In genomic region chr21:14737278-14737677, GRCh38 we compare ENCODE assay signal across 20 cellular contexts.
DNase-seq lines count a peak whose midpoint lies in the region; ATAC-seq, FAIRE-seq and TF ChIP-seq lines count a peak whose summit lies in the region.
"Had no signal": no experiment of that assay in that cellular context is flagged by ENCODE, and none has a peak within 500 bp of the region (broad histone marks: within the 10 kb centered on the region; RNA-seq: fewer than 3 reads in every experiment).

No MANE protein-coding gene starts in this region.

- FAIRE-seq in HepG2 (lab: Jason Lieb, UNC), result no peak
- FAIRE-seq: astrocyte, frontal cortex, urothelium cell line had no signal

- intact Hi-C loops in activated T-helper 1 cell treated with anti-CD3 and anti-CD28 coated beads, Interleukin-12 subunit alpha, Interleukin-12 subunit beta, Interleukin-2, Interleukin-4 antibody, amounts not matched to agents 30 ng/mL and 10 ng/mL and 1 ng/mL, durations not matched to agents 14 hours and 24 hours and 36 hours (cut with micrococcal nuclease), result loop anchor here (2.0 to 5.0 kb wide), 6 partner anchors 14 to 284 kb away; no protein-coding TSS in a partner anchor
- intact Hi-C loops in HepG2 (cut with micrococcal nuclease; ENCODE audit: unreplicated experiment), result loop anchor here (2.0 kb wide), 1 partner anchor 334 kb away; no protein-coding TSS in a partner anchor

- no peak overlapping the region for H2BK5ac ChIP-seq in mesendoderm (ENCODE audit: low read length)

- H3K4me1 ChIP-seq in Loucy (ENCODE audit: insufficient read depth, low read length, poor library complexity, severe bottlenecking), result peaks cover 19% of the 10 kb centered on the region
- no peaks in the 10 kb centered on the region for H3K4me1 ChIP-seq in HepG2 (ENCODE audit: insufficient read depth, low read length)
- H3K4me1 ChIP-seq in mesendoderm (ENCODE audit: control insufficient read depth, low read depth, low read length), result no peaks in the 10 kb centered on the region
- H3K4me1 ChIP-seq: HAP-1 had no signal

- POLR2A ChIA-PET in HepG2 (lab: Yijun Ruan, JAX), result no interaction called here

- no peak overlapping the region for H3K56ac ChIP-seq in mesendoderm (ENCODE audit: low read length)

- TF ChIP-seq EP300 in HepG2 (IDR thresholded peaks at IDR 0.05; ENCODE audit: low read depth in 2 of 2, low read length in 2 of 2) (no peak), HepG2 (CRISPR knock-in tag; IDR thresholded peaks at IDR 0.05; ENCODE audit: borderline replicate concordance) (no peak)

- TF ChIP-seq CTCF in Loucy (conservative IDR thresholded peaks at IDR 0.05; ENCODE audit: low read length) (no peak), HepG2 (CRISPR knock-in tag; IDR thresholded peaks at IDR 0.05) (no peak)

- H3K27me3 Mint-ChIP-seq in activated naive CD4-positive, alpha-beta T cell treated with anti-CD3 and anti-CD28 coated beads, Interleukin-2, amount 10 ng/mL, durations not matched to agents 7 days and 5 days, result no peaks in the 10 kb centered on the region
- H3K27me3 Mint-ChIP-seq in activated T-helper 1 cell treated with anti-CD3 and anti-CD28 coated beads, Interleukin-12 subunit alpha, Interleukin-12 subunit beta, Interleukin-2, Interleukin-4 antibody, amounts not matched to agents 30 ng/mL and 10 ng/mL and 1 ng/mL, durations not matched to agents 14 hours and 24 hours and 36 hours (ENCODE audit: insufficient read depth), result no peaks in the 10 kb centered on the region

- no peak overlapping the region for H3K18ac ChIP-seq in mesendoderm (ENCODE audit: low read length)

- H3K27ac ChIP-seq in HepG2 (ENCODE audit: extremely low read length, insufficient read depth, low read length) (no peak overlapping the region), mesendoderm (ENCODE audit: low read depth, low read length) (no peak overlapping the region)
- H3K27ac ChIP-seq: BLaER1 treated with 17β-estradiol and CSF1 and Interleukin-3, amounts not matched to agents 10 nM and 100 nM; left lung; ovary had no signal

- H3K9me3 Mint-ChIP-seq in activated naive CD4-positive, alpha-beta T cell treated with anti-CD3 and anti-CD28 coated beads, Interleukin-2, amount 10 ng/mL, durations not matched to agents 7 days and 5 days, result peaks cover 15% of the 10 kb centered on the region
- H3K9me3 Mint-ChIP-seq in activated T-helper 1 cell treated with anti-CD3 and anti-CD28 coated beads, Interleukin-12 subunit alpha, Interleukin-12 subunit beta, Interleukin-2, Interleukin-4 antibody, amounts not matched to agents 30 ng/mL and 10 ng/mL and 1 ng/mL, durations not matched to agents 14 hours and 24 hours and 36 hours, result peaks cover 7% of the 10 kb centered on the region
- H3K9me3 Mint-ChIP-seq: mesothelial cell of epicardium; naive thymus-derived CD8-positive, alpha-beta T cell had no signal

- H3K4me1 Mint-ChIP-seq in activated naive CD4-positive, alpha-beta T cell treated with anti-CD3 and anti-CD28 coated beads, Interleukin-2, amount 10 ng/mL, durations not matched to agents 7 days and 5 days, result peaks cover 42% of the 10 kb centered on the region
- H3K4me1 Mint-ChIP-seq in activated T-helper 1 cell treated with anti-CD3 and anti-CD28 coated beads, Interleukin-12 subunit alpha, Interleukin-12 subunit beta, Interleukin-2, Interleukin-4 antibody, amounts not matched to agents 30 ng/mL and 10 ng/mL and 1 ng/mL, durations not matched to agents 14 hours and 24 hours and 36 hours (ENCODE audit: low read depth), result peaks cover 40% of the 10 kb centered on the region

- H3K36me3 Mint-ChIP-seq in activated naive CD4-positive, alpha-beta T cell treated with anti-CD3 and anti-CD28 coated beads, Interleukin-2, amount 10 ng/mL, durations not matched to agents 7 days and 5 days, result peaks cover 16% of the 10 kb centered on the region
- peaks cover 9% of the 10 kb centered on the region for H3K36me3 Mint-ChIP-seq in activated T-helper 1 cell treated with anti-CD3 and anti-CD28 coated beads, Interleukin-12 subunit alpha, Interleukin-12 subunit beta, Interleukin-2, Interleukin-4 antibody, amounts not matched to agents 30 ng/mL and 10 ng/mL and 1 ng/mL, durations not matched to agents 14 hours and 24 hours and 36 hours (ENCODE audit: low read depth)
- H3K36me3 Mint-ChIP-seq: mesothelial cell of epicardium; naive thymus-derived CD8-positive, alpha-beta T cell had no signal

- H3K4me3 ChIP-seq in Loucy (ENCODE audit: low read length, poor library complexity, severe bottlenecking) (no peak overlapping the region), HepG2 (replicated peaks in 1 of 3; ENCODE audit: insufficient read depth in 1 of 3, low read depth in 2 of 3, low read length in 3 of 3) (no peak overlapping the region), mesendoderm (ENCODE audit: low read length) (no peak overlapping the region)
- H3K4me3 ChIP-seq: BLaER1 treated with 17β-estradiol and CSF1 and Interleukin-3, amounts not matched to agents 10 nM and 100 nM; HAP-1; left lung; ovary had no signal

- no peak overlapping the region for H2BK120ac ChIP-seq in mesendoderm (ENCODE audit: low read depth, low read length)

- no peak for DNase-seq in activated naive CD4-positive, alpha-beta T cell treated with anti-CD3 and anti-CD28 coated beads, Interleukin-2, amount 10 ng/mL, durations not matched to agents 7 days and 5 days
- no peak for DNase-seq in activated naive CD4-positive, alpha-beta T cell treated with anti-CD3 and anti-CD28 coated beads, Interleukin-2, amount 50 U/mL, for 16 hours
- DNase-seq in activated T-helper 1 cell treated with anti-CD3 and anti-CD28 coated beads, Interleukin-12 subunit alpha, Interleukin-12 subunit beta, Interleukin-2, Interleukin-4 antibody, amounts not matched to agents 30 ng/mL and 10 ng/mL and 1 ng/mL, durations not matched to agents 14 hours and 24 hours and 36 hours (ENCODE audit: low spot score), result no peak
- DNase-seq in renal cortical epithelial cell (ENCODE audit: low read depth) (peak; percentile 10), HepG2 (ENCODE audit: low spot score) (no peak), mesendoderm (no peak)
- DNase-seq: left lung, NCI-H146, NCI-H510A treated with DMSO at 0.1 percent for 48 hours, ovary, right cardiac atrium had no signal

- H3K79me1 ChIP-seq in mesendoderm (ENCODE audit: low read length), result no peaks in the 10 kb centered on the region

- no peaks in the 10 kb centered on the region for H3K27me3 ChIP-seq in Loucy (ENCODE audit: insufficient read depth, low read length, poor library complexity, severe bottlenecking)
- no peaks in the 10 kb centered on the region for H3K27me3 ChIP-seq in HepG2 (ENCODE audit: control insufficient read depth in 1 of 2, insufficient read depth in 2 of 2, low read length in 2 of 2)
- no peaks in the 10 kb centered on the region for H3K27me3 ChIP-seq in mesendoderm (ENCODE audit: insufficient read depth, low read length, poor library complexity)
- H3K27me3 ChIP-seq: BLaER1 treated with 17β-estradiol and CSF1 and Interleukin-3, amounts not matched to agents 10 nM and 100 nM; left lung; ovary had no signal

- H4K20me1 ChIP-seq in Loucy (ENCODE audit: insufficient read depth, low read length, poor library complexity, severe bottlenecking), result no peaks in the 10 kb centered on the region
- no peaks in the 10 kb centered on the region for H4K20me1 ChIP-seq in HepG2 (ENCODE audit: insufficient read depth, low read length)
- H4K20me1 ChIP-seq: BLaER1 treated with 17β-estradiol and CSF1 and Interleukin-3, amounts not matched to agents 10 nM and 100 nM had no signal

- no peak overlapping the region for H3K9ac ChIP-seq in Loucy (ENCODE audit: low read depth, low read length, poor library complexity, severe bottlenecking)
- no peak overlapping the region for H3K9ac ChIP-seq in HepG2 (ENCODE audit: insufficient read depth, low read depth, low read length)
- H3K9ac ChIP-seq in mesendoderm (ENCODE audit: low read length), result no peak overlapping the region
- H3K9ac ChIP-seq: BLaER1 treated with 17β-estradiol and CSF1 and Interleukin-3, amounts not matched to agents 10 nM and 100 nM had no signal

- no peak for TF ChIP-seq RAD21 in HepG2 (CRISPR knock-in tag; IDR thresholded peaks at IDR 0.05)

- CTCF ChIA-PET in activated naive CD4-positive, alpha-beta T cell treated with anti-CD3 and anti-CD28 coated beads, Interleukin-2, amount 10 ng/mL, durations not matched to agents 7 days and 5 days (lab: Charles Lee), result interaction anchor here (0.9 to 2.3 kb wide), 19 partner anchors 11 to 334 kb away, joined by 3 to 16 read pairs (median 5); no protein-coding TSS in a partner anchor
- CTCF ChIA-PET in HepG2 (lab: Yijun Ruan, JAX; ENCODE audit: low intra/inter-chr PET ratio, low total read pairs), result interaction anchor here (1.4 kb wide), 1 partner anchor 333 kb away, joined by 6 read pairs; no protein-coding TSS in a partner anchor

- H3K4me3 Mint-ChIP-seq in activated naive CD4-positive, alpha-beta T cell treated with anti-CD3 and anti-CD28 coated beads, Interleukin-2, amount 10 ng/mL, durations not matched to agents 7 days and 5 days, result no peak overlapping the region
- H3K4me3 Mint-ChIP-seq in activated T-helper 1 cell treated with anti-CD3 and anti-CD28 coated beads, Interleukin-12 subunit alpha, Interleukin-12 subunit beta, Interleukin-2, Interleukin-4 antibody, amounts not matched to agents 30 ng/mL and 10 ng/mL and 1 ng/mL, durations not matched to agents 14 hours and 24 hours and 36 hours, result no peak overlapping the region
- H3K4me3 Mint-ChIP-seq: mesothelial cell of epicardium; naive thymus-derived CD8-positive, alpha-beta T cell had no signal

- no peaks in the 10 kb centered on the region for H3F3A ChIP-seq in Loucy (ENCODE audit: low read depth)

- no peak overlapping the region for H4K5ac ChIP-seq in mesendoderm (ENCODE audit: low read length)

- no peak overlapping the region for H3K23ac ChIP-seq in mesendoderm (ENCODE audit: low read length)

- no peaks in the 10 kb centered on the region for H3K9me3 ChIP-seq in Loucy (ENCODE audit: insufficient read depth, low read depth, low read length)
- H3K9me3 ChIP-seq in HepG2 (ENCODE audit: low read length), result no peaks in the 10 kb centered on the region
- H3K9me3 ChIP-seq: BLaER1 treated with 17β-estradiol and CSF1 and Interleukin-3, amounts not matched to agents 10 nM and 100 nM; HAP-1; left lung; ovary had no signal

- H2AFZ ChIP-seq in Loucy (ENCODE audit: low read length), result no peak overlapping the region; the same call in 1 of the 2 replicates
- H2AFZ ChIP-seq in HepG2 (ENCODE audit: low read length), result no peak overlapping the region

- no peak overlapping the region for H2BK15ac ChIP-seq in mesendoderm (replicated peaks; ENCODE audit: low read depth)

- TF ChIP-seq POLR2A in HepG2 (IDR thresholded peaks at IDR 0.05; ENCODE audit: insufficient read depth in 1 of 2, low read depth in 2 of 2, low read length in 2 of 2), result no peak

- no peak overlapping the region for H4K8ac ChIP-seq in mesendoderm (ENCODE audit: low read depth, low read length)

- no peaks in the 10 kb centered on the region for H3K9me2 ChIP-seq in Loucy (replicated peaks; ENCODE audit: low read depth, low read length)

- no TSS peak for BruUV-seq in HepG2 (replicated peaks; lab: Mats Ljungman, UMichigan)

- WGBS in HepG2 (ENCODE audit: low lambda C conversion rate), result 2% methylated on average over 2 of the region's 2 CpGs
- no CpG with 5 or more reads among the region's 2 CpGs for WGBS in mesendoderm (ENCODE audit: extremely low coverage, insufficient coverage, low lambda C conversion rate)

- in situ Hi-C loops in HepG2 (cut with HindIII; ENCODE audit: extremely low pct_ligation_motif_present, low pct_unique_long_range_greater_than_20kb), result no loop called here

- H2AK5ac ChIP-seq in mesendoderm (ENCODE audit: low read length), result no peak overlapping the region

- ATAC-seq in HepG2, result no peak
- ATAC-seq in HG02885 (IDR thresholded peaks at IDR 0.05; ENCODE audit: poor library complexity, unreplicated experiment), result no peak
- ATAC-seq: right cardiac atrium had no signal

- H3K36me3 ChIP-seq in Loucy (ENCODE audit: insufficient read depth, low read length) (no peaks in the 10 kb centered on the region), HepG2 (replicated peaks in 1 of 2; ENCODE audit: control insufficient read depth in 1 of 2, insufficient read depth in 2 of 2, low read length in 2 of 2) (no peaks in the 10 kb centered on the region), mesendoderm (ENCODE audit: control insufficient read depth, insufficient read depth, low read length) (no peaks in the 10 kb centered on the region)
- H3K36me3 ChIP-seq: BLaER1 treated with 17β-estradiol and CSF1 and Interleukin-3, amounts not matched to agents 10 nM and 100 nM; HAP-1; left lung; ovary had no signal

- H3K4ac ChIP-seq in mesendoderm (ENCODE audit: low read depth, low read length), result no peak overlapping the region

- H3K79me2 ChIP-seq in Loucy (ENCODE audit: insufficient read depth, low read length) (no peaks in the 10 kb centered on the region), HepG2 (ENCODE audit: insufficient read depth, low read length) (no peaks in the 10 kb centered on the region), mesendoderm (ENCODE audit: control insufficient read depth, insufficient read depth, low read length) (no peaks in the 10 kb centered on the region)

- H3K4me2 ChIP-seq in Loucy (ENCODE audit: low read depth, low read length, poor library complexity, severe bottlenecking) (peak overlapping the region; percentile 33), HepG2 (ENCODE audit: low read depth, low read length) (no peak overlapping the region), mesendoderm (ENCODE audit: low read length) (no peak overlapping the region)

- H3K27ac Mint-ChIP-seq in activated naive CD4-positive, alpha-beta T cell treated with anti-CD3 and anti-CD28 coated beads, Interleukin-2, amount 10 ng/mL, durations not matched to agents 7 days and 5 days, result peak overlapping the region; percentile 28
- H3K27ac Mint-ChIP-seq in activated T-helper 1 cell treated with anti-CD3 and anti-CD28 coated beads, Interleukin-12 subunit alpha, Interleukin-12 subunit beta, Interleukin-2, Interleukin-4 antibody, amounts not matched to agents 30 ng/mL and 10 ng/mL and 1 ng/mL, durations not matched to agents 14 hours and 24 hours and 36 hours, result peak overlapping the region; percentile 35
- H3K27ac Mint-ChIP-seq: mesothelial cell of epicardium had no signal
